In the genomic region with DNA sequence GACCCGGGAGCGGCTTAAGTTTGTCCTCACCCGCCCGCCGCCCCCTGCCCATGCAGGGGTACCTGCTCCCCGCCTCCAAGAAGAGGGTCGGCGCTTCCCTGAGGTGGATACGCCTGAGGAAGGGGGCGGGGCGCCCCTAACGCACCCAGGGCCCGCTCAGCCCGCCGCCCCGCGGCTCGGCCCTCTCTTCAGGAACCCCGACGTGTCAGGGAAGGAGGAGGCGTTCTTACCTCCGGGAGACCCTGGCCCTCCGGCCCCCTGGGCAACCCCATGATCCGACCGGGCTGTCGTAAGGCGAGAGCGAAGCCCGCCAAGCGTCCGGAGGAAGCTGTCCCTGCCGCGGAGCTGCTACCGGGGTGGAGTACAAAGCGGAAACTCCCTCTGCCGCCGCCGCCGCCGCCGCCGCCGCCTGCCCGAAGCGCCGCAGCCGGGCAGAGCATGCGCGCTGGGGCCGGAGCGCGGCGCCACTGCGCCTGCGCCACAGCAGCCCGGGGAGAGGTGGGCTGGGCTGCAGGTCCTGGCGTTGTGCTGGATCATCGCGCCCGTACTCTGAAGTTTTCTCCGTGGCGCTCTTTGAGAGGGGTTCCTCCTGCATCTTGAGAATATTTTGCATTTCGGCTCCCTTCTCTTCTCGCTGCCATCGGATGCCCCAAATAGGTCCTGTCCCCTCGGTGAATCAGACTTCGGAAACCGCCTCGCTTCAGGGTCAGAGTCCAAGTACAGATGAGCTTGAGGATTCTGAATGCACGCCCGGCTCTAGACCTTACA, we compare ENCODE assay signal across 8 cellular contexts. TPM values are rescaled to one million over a fixed set of nuclear protein-coding genes. Genes with fewer than 3 reads are reported as not detected.
DNase-seq lines count a peak whose midpoint lies in the region; ATAC-seq and TF ChIP-seq lines count a peak whose summit lies in the region.

A gene with protein sequence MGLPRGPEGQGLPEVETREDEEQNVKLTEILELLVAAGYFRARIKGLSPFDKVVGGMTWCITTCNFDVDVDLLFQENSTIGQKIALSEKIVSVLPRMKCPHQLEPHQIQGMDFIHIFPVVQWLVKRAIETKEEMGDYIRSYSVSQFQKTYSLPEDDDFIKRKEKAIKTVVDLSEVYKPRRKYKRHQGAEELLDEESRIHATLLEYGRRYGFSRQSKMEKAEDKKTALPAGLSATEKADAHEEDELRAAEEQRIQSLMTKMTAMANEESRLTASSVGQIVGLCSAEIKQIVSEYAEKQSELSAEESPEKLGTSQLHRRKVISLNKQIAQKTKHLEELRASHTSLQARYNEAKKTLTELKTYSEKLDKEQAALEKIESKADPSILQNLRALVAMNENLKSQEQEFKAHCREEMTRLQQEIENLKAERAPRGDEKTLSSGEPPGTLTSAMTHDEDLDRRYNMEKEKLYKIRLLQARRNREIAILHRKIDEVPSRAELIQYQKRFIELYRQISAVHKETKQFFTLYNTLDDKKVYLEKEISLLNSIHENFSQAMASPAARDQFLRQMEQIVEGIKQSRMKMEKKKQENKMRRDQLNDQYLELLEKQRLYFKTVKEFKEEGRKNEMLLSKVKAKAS (minus strand): TSS at position 347 of the 768 bp plus-strand sequence. CDS start 75 bp downstream, at position 272.

- intact Hi-C loops in T-helper 2 cell treated with Interferon-gamma antibody and Interleukin-4, amounts not matched to agents 100 ng/mL and 5 ng/mL, for 36 hours (cut with micrococcal nuclease): loop anchor here (1.0 to 5.0 kb wide), 6 partner anchors 11 to 1663 kb away; a partner anchor contains a TSS
- intact Hi-C loops in right cardiac atrium (cut with DNase I) (no loop called here), uterus (cut with DNase I; ENCODE audit: low total_unique reads) (no loop called here)

- H3K27me3 ChIP-seq in right cardiac atrium (ENCODE audit: control insufficient read depth, insufficient read depth) (no peaks in the 10 kb centered on the region), uterus (no peaks in the 10 kb centered on the region)

- peak; percentile 59 for DNase-seq in NCI-H1694 treated with DMSO at 0.1 percent for 48 hours (lab: John Stamatoyannopoulos, UW)
- peak in 57 of 58 donors; percentile 33 to 87 (median 74) for DNase-seq in anterior cingulate cortex (lab: John Stamatoyannopoulos, UW)
- peak; percentile 88 to 95 (median 94) for DNase-seq in right cardiac atrium
- peak; percentile 85 for DNase-seq in putamen (ENCODE audit: low spot score)
- peak; percentile 66 to 86 for DNase-seq in uterus

- peak in 3 of 4 experiments; percentile 6 to 41 (median 19) for TF ChIP-seq CTCF in uterus (IDR thresholded peaks at IDR 0.05)

- TF ChIP-seq POLR2A in uterus (IDR thresholded peaks at IDR 0.05): peak; percentile 67 to 74

- no peaks in the 10 kb centered on the region for H3K36me3 ChIP-seq in uterus

- peak within 1 kb of the TSS; percentile 69 for H3K27ac ChIP-seq in right cardiac atrium (ENCODE audit: low read length)
- peak within 1 kb of the TSS; percentile 81 to 84 for H3K27ac ChIP-seq in uterus

- no peaks in the 10 kb centered on the region for H3K9me3 ChIP-seq in right cardiac atrium (ENCODE audit: control insufficient read depth, low read length)
- H3K9me3 ChIP-seq in uterus: no peaks in the 10 kb centered on the region

- peak; percentile 61 for ATAC-seq in GM18499 (IDR thresholded peaks at IDR 0.05; ENCODE audit: insufficient read depth, unreplicated experiment)
- peak; percentile 79 for ATAC-seq in HG02884 (IDR thresholded peaks at IDR 0.05; ENCODE audit: unreplicated experiment)
- peak; percentile 97 for ATAC-seq in right cardiac atrium

- no peaks in the 10 kb centered on the region for H3K4me1 ChIP-seq in right cardiac atrium (ENCODE audit: control insufficient read depth, insufficient read depth, low read length)
- peaks cover 0 to 3% of the 10 kb centered on the region in 2 donors for H3K4me1 ChIP-seq in uterus

- under 1% methylated on average over 71 of the region's 71 CpGs for WGBS in right cardiac atrium

- H3K4me3 ChIP-seq in right cardiac atrium (ENCODE audit: low read length): peak within 1 kb of the TSS; percentile 71
- peak within 1 kb of the TSS; percentile 87 to 96 for H3K4me3 ChIP-seq in uterus

RNA-seq across cellular contexts. Expression of the gene that starts here (rescaled TPM):
- 30.7 and 31.8 TPM in 2 replicates for total RNA-seq in T-helper 2 cell treated with Interferon-gamma antibody and Interleukin-4, amounts not matched to agents 100 ng/mL and 5 ng/mL, for 36 hours
- total RNA-seq in right cardiac atrium (10 to 100 TPM; 19.7 to 36.2 (median 23.7) TPM), uterus (10 to 100 TPM in 3 of 4 donors, 1 to 10 TPM in 1; 6.5 to 45.5 (median 32.7) TPM)
- polyA plus RNA-seq in right cardiac atrium: 13.9 TPM

Comparison
In these comparisons a context has a peak if more than half of its experiments do, and no peak if none do; other contexts are left out.
1. Peak in every context shown above with its lines: DNase-seq, ATAC-seq, H3K4me3 ChIP-seq and H3K27ac ChIP-seq.